In genomic region chr3:127831723-127832172, GRCh38 we compare ENCODE assay signal across 8 cellular contexts. TPM values are rescaled to one million over a fixed set of nuclear protein-coding genes. Genes with fewer than 3 reads are reported as not detected.
DNase-seq lines count a peak whose midpoint lies in the region; ATAC-seq, FAIRE-seq and TF ChIP-seq lines count a peak whose summit lies in the region.

No MANE protein-coding gene starts in this region.

- H3K27ac Mint-ChIP-seq in CD14-positive monocyte (no peak overlapping the region), T-helper 17 cell (no peak overlapping the region)

- 43 to 50% (median 45%) methylated on average over 4 of the region's 4 CpGs for WGBS in small intestine, 3 donors

- ATAC-seq in T-helper 17 cell, result peak; percentile 50
- ATAC-seq in foreskin keratinocyte, result no peak
- no peak for ATAC-seq in HG03039 (IDR thresholded peaks at IDR 0.05; ENCODE audit: unreplicated experiment)

- H3K27me3 Mint-ChIP-seq in CD14-positive monocyte (ENCODE audit: low read depth in 3 of 3), result peaks cover 0 to 2% (median 1%) of the 10 kb centered on the region in 3 donors
- peaks cover 15% of the 10 kb centered on the region for H3K27me3 Mint-ChIP-seq in T-helper 17 cell

- no peaks in the 10 kb centered on the region for H3K36me3 ChIP-seq in small intestine (ENCODE audit: control insufficient read depth in 2 of 2, insufficient read depth in 2 of 2, low read length in 2 of 2)

- FAIRE-seq in small intestine (lab: Jason Lieb, UNC), result no peak

- no peaks in the 10 kb centered on the region for H3K27me3 ChIP-seq in foreskin keratinocyte
- H3K27me3 ChIP-seq in small intestine (ENCODE audit: control insufficient read depth in 2 of 2, insufficient read depth in 2 of 2, low read length in 2 of 2), result no peaks in the 10 kb centered on the region

- H3K4me1 Mint-ChIP-seq in CD14-positive monocyte (peaks cover 3% of the 10 kb centered on the region), T-helper 17 cell (peaks cover 2% of the 10 kb centered on the region)

- no peak overlapping the region for H3K27ac ChIP-seq in foreskin keratinocyte
- H3K27ac ChIP-seq in small intestine (ENCODE audit: low read depth in 1 of 2, low read length in 1 of 2), result no peak overlapping the region
- H3K27ac ChIP-seq in caudate nucleus (ENCODE audit: low read depth, low read length), result no peak overlapping the region

- intact Hi-C loops in CD14-positive monocyte (cut with micrococcal nuclease), result loop anchor here in 1 of 2 donors (5.0 kb wide), 2 partner anchors 144 to 179 kb away; no protein-coding TSS in a partner anchor

- peak; percentile 57 for DNase-seq in CD14-positive monocyte (ENCODE audit: low spot score)
- peak; percentile 23 for DNase-seq in H4 (ENCODE audit: low spot score)
- DNase-seq in T-helper 17 cell, result no peak
- no peak for DNase-seq in foreskin keratinocyte
- DNase-seq in small intestine, result peak; percentile 47
- no peak for DNase-seq in caudate nucleus (lab: John Stamatoyannopoulos, UW)
- no peak for DNase-seq in SW 1271 (lab: John Stamatoyannopoulos, UW)

- no peak overlapping the region for H3K4me3 ChIP-seq in small intestine (ENCODE audit: low read depth in 1 of 2, low read length in 2 of 2)

- H3K36me3 Mint-ChIP-seq in CD14-positive monocyte (peaks cover 0 to 9% of the 10 kb centered on the region in 2 donors), T-helper 17 cell (ENCODE audit: low read depth) (peaks cover 2% of the 10 kb centered on the region)

- no peaks in the 10 kb centered on the region for H3K4me1 ChIP-seq in foreskin keratinocyte
- H3K4me1 ChIP-seq in small intestine (ENCODE audit: control insufficient read depth in 2 of 2, insufficient read depth in 1 of 2, low read depth in 1 of 2, low read length in 1 of 2), result peaks cover 0 to 1% of the 10 kb centered on the region in 2 donors

- peak; percentile 81 for TF ChIP-seq CTCF in CD14-positive monocyte (IDR thresholded peaks at IDR 0.05)
- TF ChIP-seq CTCF in foreskin keratinocyte (conservative IDR thresholded peaks at IDR 0.05), result peak; percentile 71

- no peak overlapping the region for H3K4me3 Mint-ChIP-seq in CD14-positive monocyte
- H3K4me3 Mint-ChIP-seq in T-helper 17 cell, result no peak overlapping the region

- H3K9me3 ChIP-seq in T-helper 17 cell (ENCODE audit: control insufficient read depth, low read length, poor library complexity, severe bottlenecking) (peaks cover 5% of the 10 kb centered on the region), small intestine (ENCODE audit: control insufficient read depth, low read depth) (no peaks in the 10 kb centered on the region)

- peaks cover 19 to 32% (median 26%) of the 10 kb centered on the region in 7 donors for H3K9me3 Mint-ChIP-seq in CD14-positive monocyte

RNA-seq across cellular contexts. Expression of gene MGLL, which starts 9.4 kb away (rescaled TPM):
- polyA plus RNA-seq in CD14-positive monocyte (1 to 10 TPM; 4.4 to 10.0 TPM), foreskin keratinocyte (37.9 and 39.9 TPM in 2 replicates), small intestine (10 to 100 TPM; 42.4 to 47.2 (median 43.8) TPM)
- total RNA-seq in H4 (2014; rRNA removed; shearing (Covaris generic)), result 2.1 and 4.6 TPM in 2 replicates
- total RNA-seq in T-helper 17 cell (10 to 100 TPM in 1 of 2 donors, 1 to 10 TPM in 1; 3.3 to 28.7 TPM), foreskin keratinocyte (48.7 and 54.9 TPM in 2 replicates)

Comparison
In these comparisons a context has a peak if more than half of its experiments do, and no peak if none do; other contexts are left out.
1. DNase-seq: peak in CD14-positive monocyte (single experiment), H4 (single experiment) and small intestine (single experiment); none in T-helper 17 cell (0 of 3), foreskin keratinocyte (0 of 2), caudate nucleus (0 of 61) and SW 1271 (0 of 2).